Comparison of ENCODE assay signal across 9 cellular contexts in genomic region chr12:96210376-96211055, GRCh38. TPM values are rescaled to one million over a fixed set of nuclear protein-coding genes. Genes with fewer than 3 reads are reported as not detected.
DNase-seq lines count a peak whose midpoint lies in the region; ATAC-seq and TF ChIP-seq lines count a peak whose summit lies in the region.
"Had no signal": no experiment of that assay in that cellular context is flagged by ENCODE, and none has a peak within 500 bp of the region (broad histone marks: within the 10 kb centered on the region; RNA-seq: fewer than 3 reads in every experiment).

No MANE protein-coding gene starts in this region.

- H3K4me2 ChIP-seq in neural progenitor cell, result no peak overlapping the region

- H3K36me3 ChIP-seq in ACC112 (ENCODE audit: insufficient read depth, low read length) (peaks cover 8% of the 10 kb centered on the region; the same call in 1 of the 2 replicates), Peyer's patch (no peaks in the 10 kb centered on the region), neural progenitor cell (no peaks in the 10 kb centered on the region)

- H3K4me1 ChIP-seq in ACC112 (ENCODE audit: control insufficient read depth, insufficient read depth, low read length, unreplicated experiment) (peaks cover 84% of the 10 kb centered on the region), Peyer's patch (peaks cover 0 to 16% (median 11%) of the 10 kb centered on the region in 4 donors), neural progenitor cell (no peaks in the 10 kb centered on the region)

- H4K20me1 ChIP-seq in neural progenitor cell (ENCODE audit: low read depth), result no peaks in the 10 kb centered on the region

- intact Hi-C loops in posterior vena cava (cut with DNase I), result loop anchor here in 1 of 2 donors (10.0 kb wide), 1 partner anchor 304 kb away; no protein-coding TSS in a partner anchor

- no peak for ATAC-seq in HG03442 (IDR thresholded peaks at IDR 0.05; ENCODE audit: unreplicated experiment)

- TF ChIP-seq CTCF in Peyer's patch (IDR thresholded peaks at IDR 0.05), result no peak
- TF ChIP-seq CTCF in neural progenitor cell (IDR thresholded peaks at IDR 0.05), result no peak

- H3K9me3 ChIP-seq in Peyer's patch, result no peaks in the 10 kb centered on the region
- H3K9me3 ChIP-seq in neural progenitor cell (ENCODE audit: low read depth), result no peaks in the 10 kb centered on the region

- DNase-seq in Peyer's patch, result peak in 2 of 3 donors; percentile 54 to 68
- no peak for DNase-seq in neural progenitor cell (ENCODE audit: low spot score)
- DNase-seq in glomerular visceral epithelial cell (ENCODE audit: extremely low spot score), result no peak
- DNase-seq in posterior vena cava (ENCODE audit: low spot score), result no peak
- no peak for DNase-seq in globus pallidus (ENCODE audit: low spot score)
- DNase-seq: NCI-H524 treated with DMSO at 0.1 percent for 48 hours had no signal

- no peaks in the 10 kb centered on the region for H3K9me3 Mint-ChIP-seq in activated naive CD8-positive, alpha-beta T cell (ENCODE audit: low read depth)
- no peaks in the 10 kb centered on the region for H3K9me3 Mint-ChIP-seq in neural progenitor cell

- no peak overlapping the region for H3K4me3 ChIP-seq in ACC112 (ENCODE audit: low read depth, low read length)
- no peak overlapping the region for H3K4me3 ChIP-seq in Peyer's patch
- no peak overlapping the region for H3K4me3 ChIP-seq in neural progenitor cell

- peak overlapping the region; percentile 91 for H3K27ac Mint-ChIP-seq in activated naive CD8-positive, alpha-beta T cell
- H3K27ac Mint-ChIP-seq in neural progenitor cell, result peak overlapping the region; percentile 91

- H3K36me3 Mint-ChIP-seq in activated naive CD8-positive, alpha-beta T cell, result peaks cover 3% of the 10 kb centered on the region
- peaks cover 2% of the 10 kb centered on the region for H3K36me3 Mint-ChIP-seq in neural progenitor cell

- no peaks in the 10 kb centered on the region for H3F3A ChIP-seq in neural progenitor cell (ENCODE audit: low read depth)

- no peak overlapping the region for H2AFZ ChIP-seq in ACC112 (ENCODE audit: low read length, unreplicated experiment)
- H2AFZ ChIP-seq in neural progenitor cell (replicated peaks), result no peak overlapping the region

- H3K4me3 Mint-ChIP-seq in activated naive CD8-positive, alpha-beta T cell, result peak overlapping the region; percentile 79
- H3K4me3 Mint-ChIP-seq in neural progenitor cell, result no peak overlapping the region

- H3K27me3 ChIP-seq in ACC112 (ENCODE audit: insufficient read depth, low read length) (no peaks in the 10 kb centered on the region), Peyer's patch (no peaks in the 10 kb centered on the region), neural progenitor cell (no peaks in the 10 kb centered on the region)

- no peak for TF ChIP-seq POLR2A in Peyer's patch (IDR thresholded peaks at IDR 0.05)

- peaks cover 93% of the 10 kb centered on the region for H3K4me1 Mint-ChIP-seq in activated naive CD8-positive, alpha-beta T cell (ENCODE audit: low read depth)
- H3K4me1 Mint-ChIP-seq in neural progenitor cell, result peaks cover 42% of the 10 kb centered on the region

- H3K9ac ChIP-seq in neural progenitor cell, result no peak overlapping the region

- peak overlapping the region; percentile 84 for H3K27ac ChIP-seq in ACC112 (ENCODE audit: low read depth, low read length)
- H3K27ac ChIP-seq in Peyer's patch, result peak overlapping the region; percentile 13 to 54 (median 28)
- no peak overlapping the region for H3K27ac ChIP-seq in neural progenitor cell

- H3K79me2 ChIP-seq in ACC112 (ENCODE audit: control insufficient read depth, insufficient read depth, low read length, unreplicated experiment) (peaks cover 97% of the 10 kb centered on the region), neural progenitor cell (ENCODE audit: low read depth) (no peaks in the 10 kb centered on the region)

- H3K27me3 Mint-ChIP-seq in activated naive CD8-positive, alpha-beta T cell, result no peaks in the 10 kb centered on the region
- peaks cover 5% of the 10 kb centered on the region for H3K27me3 Mint-ChIP-seq in neural progenitor cell (ENCODE audit: insufficient read depth, low read depth)

RNA-seq across cellular contexts. Expression of gene ELK3, which starts 16.3 kb away (rescaled TPM):
- 10 to 100 TPM in 2 of 4 donors, 1 to 10 TPM in 2; 5.1 to 23.9 (median 9.4) TPM for total RNA-seq in Peyer's patch
- total RNA-seq in neural progenitor cell (ENCODE audit: low replicate concordance), result 4.8 and 5.0 TPM in 2 replicates
- 10 to 100 TPM; 60.6 to 77.3 TPM for total RNA-seq in posterior vena cava

Comparison
In these comparisons a context has a peak if more than half of its experiments do, and no peak if none do; other contexts are left out.
1. DNase-seq: peak in Peyer's patch (2 of 3); none in neural progenitor cell (single experiment), glomerular visceral epithelial cell (single experiment), posterior vena cava (single experiment) and globus pallidus (single experiment).